19 cellular contexts compared by ENCODE assay signal in the genomic region with DNA sequence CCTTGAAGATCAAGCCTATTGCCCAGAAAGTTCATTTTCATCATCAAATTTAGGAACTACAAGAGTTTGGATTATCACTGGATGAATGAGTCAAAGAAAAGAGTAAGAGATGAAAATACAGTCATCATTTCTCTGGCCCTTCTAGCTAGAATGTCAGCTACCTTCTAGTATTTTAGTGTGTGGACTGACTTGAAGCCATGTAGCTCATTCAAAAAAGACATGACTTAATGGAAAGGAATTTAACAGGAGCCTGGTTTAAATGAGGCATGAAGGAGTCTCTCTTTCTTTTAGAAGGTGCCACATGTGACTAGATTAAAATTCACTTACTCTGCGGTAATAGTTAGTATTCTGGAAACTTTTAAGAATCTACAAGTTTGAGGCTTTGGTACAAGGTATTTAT. TPM values are rescaled to one million over a fixed set of nuclear protein-coding genes. Genes with fewer than 3 reads are reported as not detected.
DNase-seq lines count a peak whose midpoint lies in the region; ATAC-seq and TF ChIP-seq lines count a peak whose summit lies in the region.
"Had no signal": no experiment of that assay in that cellular context is flagged by ENCODE, and none has a peak within 500 bp of the region (broad histone marks: within the 10 kb centered on the region; RNA-seq: fewer than 3 reads in every experiment).

No MANE protein-coding gene starts in this region.

- H3K4ac ChIP-seq in mesendoderm (ENCODE audit: low read depth, low read length): no peak overlapping the region

- peak overlapping the region; percentile 92 for H3K4me2 ChIP-seq in mammary epithelial cell (ENCODE audit: insufficient read depth, low read depth, low read length)
- no peak overlapping the region for H3K4me2 ChIP-seq in mesendoderm (ENCODE audit: low read length)

- no peak overlapping the region for H4K5ac ChIP-seq in mesendoderm (ENCODE audit: low read length)

- H3K4me1 ChIP-seq in mammary epithelial cell (ENCODE audit: insufficient read depth, low read length) (peaks cover 23% of the 10 kb centered on the region), mesendoderm (ENCODE audit: control insufficient read depth, low read depth, low read length) (no peaks in the 10 kb centered on the region), tibial nerve (peaks cover 0 to 34% (median 15%) of the 10 kb centered on the region in 4 donors)

- in situ Hi-C loops in Caki2 (cut with HindIII; ENCODE audit: low pct_unique_long_range_greater_than_20kb, low sequenced_read_pairs) (no loop called here), mammary epithelial cell (cut with MboI; ENCODE audit: low sequenced_read_pairs in 2 of 2) (loop anchor here in 1 of 2 donors (5.0 kb wide), 1 partner anchor 207 kb away; no protein-coding TSS in a partner anchor)

- H3K9ac ChIP-seq in mammary epithelial cell (ENCODE audit: insufficient read depth, low read length): peak overlapping the region; percentile 54
- H3K9ac ChIP-seq in mesendoderm (ENCODE audit: low read length): no peak overlapping the region

- H3K36me3 ChIP-seq in mammary epithelial cell (ENCODE audit: insufficient read depth, low read length): peaks cover 38% of the 10 kb centered on the region
- no peaks in the 10 kb centered on the region for H3K36me3 ChIP-seq in mesendoderm (ENCODE audit: control insufficient read depth, insufficient read depth, low read length)
- peaks cover 0 to 6% (median 0%) of the 10 kb centered on the region in 3 donors for H3K36me3 ChIP-seq in tibial nerve

- no peak overlapping the region for H4K8ac ChIP-seq in mesendoderm (ENCODE audit: low read depth, low read length)

- dilution Hi-C loops in mammary epithelial cell (cut with HindIII; ENCODE audit: low sequenced_read_pairs): loop anchor here (5.0 to 10.0 kb wide), 4 partner anchors 89 to 917 kb away; no protein-coding TSS in a partner anchor

- no peak overlapping the region for H2BK15ac ChIP-seq in mesendoderm (replicated peaks; ENCODE audit: low read depth)

- H3K4me3 ChIP-seq in mammary epithelial cell (replicated peaks in 1 of 3; ENCODE audit: insufficient read depth in 1 of 3, low read depth in 2 of 3, low read length in 3 of 3) (no peak overlapping the region), mesendoderm (ENCODE audit: low read length) (no peak overlapping the region), tibial nerve (no peak overlapping the region)
- H3K4me3 ChIP-seq: body of pancreas had no signal

- H4K20me1 ChIP-seq in mammary epithelial cell (ENCODE audit: insufficient read depth, low read length): no peaks in the 10 kb centered on the region

- peaks cover 85% of the 10 kb centered on the region for H3K79me2 ChIP-seq in mammary epithelial cell (ENCODE audit: insufficient read depth, low read length)
- H3K79me2 ChIP-seq in mesendoderm (ENCODE audit: control insufficient read depth, insufficient read depth, low read length): no peaks in the 10 kb centered on the region

- no peaks in the 10 kb centered on the region for H3K79me1 ChIP-seq in mesendoderm (ENCODE audit: low read length)

- H2BK5ac ChIP-seq in mesendoderm (ENCODE audit: low read length): no peak overlapping the region

- no peak overlapping the region for H3K23ac ChIP-seq in mesendoderm (ENCODE audit: low read length)

- DNase-seq in Caki2 (ENCODE audit: low read depth) (peak; percentile 64), mammary epithelial cell (no peak), mesendoderm (peak; percentile 57), tibial nerve (ENCODE audit: low spot score in 2 of 2) (no peak), amniotic stem cell (lab: John Stamatoyannopoulos, UW) (no peak)
- no peak for DNase-seq in effector CD8-positive, alpha-beta T cell (lab: John Stamatoyannopoulos, UW)
- DNase-seq: activated B cell treated with CpG ODN at 0.5 μM for 24 hours; activated effector memory CD4-positive, alpha-beta T cell treated with Interleukin-2 at 50 U/mL for 16 hours; body of pancreas; DMS153; Karpas-422; NCI-H146; NCI-H510A treated with DMSO at 0.1 percent for 48 hours; nucleus accumbens; stimulated activated naive CD4-positive, alpha-beta T cell had no signal

- no peak for TF ChIP-seq CTCF in mammary epithelial cell (conservative IDR thresholded peaks at IDR 0.05 in 1 of 2, IDR thresholded peaks at IDR 0.05 in 1 of 2; ENCODE audit: extremely low read depth in 1 of 2, insufficient read depth in 1 of 2, low read depth in 1 of 2, low read length in 2 of 2)
- TF ChIP-seq CTCF in tibial nerve (IDR thresholded peaks at IDR 0.05): no peak

- intact Hi-C loops in mammary epithelial cell (cut with micrococcal nuclease): loop anchor here (5.0 kb wide), 2 partner anchors 227 to 1032 kb away; a partner anchor contains a TSS

- CTCF ChIA-PET in mammary epithelial cell (lab: Charles Lee; ENCODE audit: low non-redundant PET): no interaction called here

- H3K18ac ChIP-seq in mesendoderm (ENCODE audit: low read length): no peak overlapping the region

- TF ChIP-seq POLR2A in tibial nerve (IDR thresholded peaks at IDR 0.05): no peak

- H3K56ac ChIP-seq in mesendoderm (ENCODE audit: low read length): no peak overlapping the region

- no peak for TF ChIP-seq RAD21 in Ishikawa (IDR thresholded peaks at IDR 0.05; ENCODE audit: low read depth)

- ATAC-seq in GM19395 (IDR thresholded peaks at IDR 0.05; ENCODE audit: unreplicated experiment): no peak
- ATAC-seq: body of pancreas had no signal

- H2AFZ ChIP-seq in mammary epithelial cell (ENCODE audit: low read depth, low read length): no peak overlapping the region

- H3K27ac ChIP-seq in mammary epithelial cell (ENCODE audit: insufficient read depth, low read depth, low read length): peak overlapping the region; percentile 100
- H3K27ac ChIP-seq in mesendoderm (ENCODE audit: low read depth, low read length): no peak overlapping the region
- H3K27ac ChIP-seq in tibial nerve: no peak overlapping the region
- H3K27ac ChIP-seq: body of pancreas had no signal

- TF ChIP-seq EP300 in Ishikawa (IDR thresholded peaks at IDR 0.05; ENCODE audit: borderline replicate concordance): 0 out of 2 replicates have a peak, but pooled peaks have one; percentile 40
- no peak for TF ChIP-seq EP300 in tibial nerve (IDR thresholded peaks at IDR 0.05)

- WGBS in mammary epithelial cell (ENCODE audit: low coverage, missing lambda C conversion rate): 43% methylated on average over 1 of the region's 1 CpG
- no CpG with 5 or more reads among the region's 1 CpG for WGBS in mesendoderm (ENCODE audit: extremely low coverage, insufficient coverage, low lambda C conversion rate)
- 82 to 89% methylated on average over 1 of the region's 1 CpG for WGBS in tibial nerve, 2 donors

- no peak overlapping the region for H2BK120ac ChIP-seq in mesendoderm (ENCODE audit: low read depth, low read length)

- H3K27me3 ChIP-seq in mammary epithelial cell (ENCODE audit: insufficient read depth, low read length): no peaks in the 10 kb centered on the region
- peaks cover 6% of the 10 kb centered on the region for H3K27me3 ChIP-seq in mesendoderm (ENCODE audit: insufficient read depth, low read length, poor library complexity)
- H3K27me3 ChIP-seq in tibial nerve: peaks cover 0 to 29% of the 10 kb centered on the region in 2 donors
- H3K27me3 ChIP-seq: body of pancreas had no signal

- H3K9me3 ChIP-seq in mammary epithelial cell (replicated peaks; ENCODE audit: insufficient read depth, low read length): no peaks in the 10 kb centered on the region
- H3K9me3 ChIP-seq in tibial nerve: no peaks in the 10 kb centered on the region
- H3K9me3 ChIP-seq: body of pancreas had no signal

- H2AK5ac ChIP-seq in mesendoderm (ENCODE audit: low read length): no peak overlapping the region

- no TSS peak for BruUV-seq in mammary epithelial cell (replicated peaks; lab: Mats Ljungman, UMichigan)

TF ChIP-seq in Ishikawa, 13 proteins besides CTCF, POLR2A, EP300 and RAD21 (continues in another document):
- no peak for TF ChIP-seq YY1 (IDR thresholded peaks at IDR 0.05; ENCODE audit: low read depth)
- no peak for TF ChIP-seq CREB1 (IDR thresholded peaks at IDR 0.05; ENCODE audit: low read depth)
- no peak for TF ChIP-seq ZBTB7A (IDR thresholded peaks at IDR 0.05; ENCODE audit: low read depth)
- no peak for TF ChIP-seq TAF1 (IDR thresholded peaks at IDR 0.05; ENCODE audit: low read depth)
- TF ChIP-seq FOXM1 (IDR thresholded peaks at IDR 0.05; ENCODE audit: borderline replicate concordance, low read depth): no peak
- TF ChIP-seq TCF12 (IDR thresholded peaks at IDR 0.05; ENCODE audit: low read depth): no peak
- TF ChIP-seq EGR1 (IDR thresholded peaks at IDR 0.05): no peak
- no peak for TF ChIP-seq NFIC (IDR thresholded peaks at IDR 0.05)
- no peak for TF ChIP-seq CEBPB (IDR thresholded peaks at IDR 0.05)
- TF ChIP-seq TEAD4 (IDR thresholded peaks at IDR 0.05): peak; percentile 67
- TF ChIP-seq, protein P1, sequence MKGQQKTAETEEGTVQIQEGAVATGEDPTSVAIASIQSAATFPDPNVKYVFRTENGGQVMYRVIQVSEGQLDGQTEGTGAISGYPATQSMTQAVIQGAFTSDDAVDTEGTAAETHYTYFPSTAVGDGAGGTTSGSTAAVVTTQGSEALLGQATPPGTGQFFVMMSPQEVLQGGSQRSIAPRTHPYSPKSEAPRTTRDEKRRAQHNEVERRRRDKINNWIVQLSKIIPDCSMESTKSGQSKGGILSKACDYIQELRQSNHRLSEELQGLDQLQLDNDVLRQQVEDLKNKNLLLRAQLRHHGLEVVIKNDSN (IDR thresholded peaks at IDR 0.05): 0 out of 2 replicates have a peak, but pooled peaks have one; percentile 27

RNA-seq across cellular contexts. Expression of a gene that starts 7.1 kb away (rescaled TPM):
- 3.9 and 8.3 TPM in 2 replicates for total RNA-seq in Caki2 (2014; rRNA removed; shearing (Covaris generic); ENCODE audit: low replicate concordance)
- total RNA-seq in mammary epithelial cell (100 to 1,000 TPM; 106 to 200 TPM), tibial nerve (1 to 10 TPM in 3 of 4 donors, not detected in 1; 4.3 to 6.9 (median 6.8) TPM)
- 246 TPM for polyA plus RNA-seq in mammary epithelial cell
- polyA minus RNA-seq in mammary epithelial cell: 133 TPM
- 3.6 TPM for polyA plus RNA-seq in mesendoderm (2013, experiment 1 of 2)
- 3.9 TPM for polyA plus RNA-seq in mesendoderm (2013, experiment 2 of 2)
- total RNA-seq: activated B cell treated with CpG ODN at 0.5 μM for 24 hours, frontal cortex, OCI-LY7 had no signal

Comparison
In these comparisons a context has a peak if more than half of its experiments do, and no peak if none do; other contexts are left out.
1. DNase-seq: peak in Caki2 (single experiment) and mesendoderm (single experiment); none in mammary epithelial cell (single experiment), tibial nerve (0 of 2), amniotic stem cell (single experiment) and effector CD8-positive, alpha-beta T cell (single experiment).
2. RNA of a gene that starts 7.1 kb away (total RNA-seq): 106 to 200 TPM in mammary epithelial cell; 4.3 to 6.9 TPM in tibial nerve and 3.9 to 8.3 TPM in Caki2; every median in the first group is over 10 times any median in the second.